In genomic region chr19:34193439-34193838, GRCh38 we compare ENCODE assay signal across 31 cellular contexts. TPM values are rescaled to one million over a fixed set of nuclear protein-coding genes. Genes with fewer than 3 reads are reported as not detected.
DNase-seq lines count a peak whose midpoint lies in the region; ATAC-seq and TF ChIP-seq lines count a peak whose summit lies in the region.
"Had no signal": no experiment of that assay in that cellular context is flagged by ENCODE, and none has a peak within 500 bp of the region (broad histone marks: within the 10 kb centered on the region; RNA-seq: fewer than 3 reads in every experiment).

No MANE protein-coding gene starts in this region.

- POLR2A ChIA-PET in activated CD8-positive, alpha-beta T cell treated with anti-CD3 and anti-CD28 coated beads for 36 hours (lab: Charles Lee): interaction anchor here (1.0 kb wide), 1 partner anchor 33 kb away, joined by 3 read pairs; no protein-coding TSS in a partner anchor
- POLR2A ChIA-PET in activated CD8-positive, alpha-beta T cell treated with anti-CD3 and anti-CD28 coated beads, Interleukin-2, amount 10 ng/mL, durations not matched to agents 7 days and 5 days (lab: Charles Lee): no interaction called here
- POLR2A ChIA-PET in HEK293 (lab: Yijun Ruan, JAX): no interaction called here
- POLR2A ChIA-PET in WTC11 (lab: Charles Lee): no interaction called here
- POLR2A ChIA-PET in activated CD4-positive, alpha-beta T cell treated with anti-CD3 and anti-CD28 coated beads, Interleukin-2, amount 10 ng/mL, durations not matched to agents 7 days and 5 days (lab: Charles Lee): no interaction called here

- intact Hi-C loops in activated CD8-positive, alpha-beta T cell treated with anti-CD3 and anti-CD28 coated beads for 36 hours (cut with micrococcal nuclease): no loop called here

- H3K23ac ChIP-seq in trophoblast cell (ENCODE audit: low read length) (no peak overlapping the region), mesendoderm (ENCODE audit: low read length) (no peak overlapping the region)

- no peak overlapping the region for H2BK15ac ChIP-seq in mesendoderm (replicated peaks; ENCODE audit: low read depth)

- peak overlapping the region; percentile 86 for H3K4ac ChIP-seq in trophoblast cell (ENCODE audit: low read depth, low read length)
- H3K4ac ChIP-seq in mesendoderm (ENCODE audit: low read depth, low read length): no peak overlapping the region

- H3K27me3 Mint-ChIP-seq in activated CD8-positive, alpha-beta T cell treated with anti-CD3 and anti-CD28 coated beads for 36 hours: no peaks in the 10 kb centered on the region
- no peaks in the 10 kb centered on the region for H3K27me3 Mint-ChIP-seq in activated CD8-positive, alpha-beta T cell treated with anti-CD3 and anti-CD28 coated beads, Interleukin-2, amount 10 ng/mL, durations not matched to agents 7 days and 5 days (ENCODE audit: low read depth)
- H3K27me3 Mint-ChIP-seq in WTC11 (ENCODE audit: low read depth): no peaks in the 10 kb centered on the region
- H3K27me3 Mint-ChIP-seq in activated CD4-positive, alpha-beta T cell treated with anti-CD3 and anti-CD28 coated beads, Interleukin-2, amount 10 ng/mL, durations not matched to agents 7 days and 5 days: no peaks in the 10 kb centered on the region
- H3K27me3 Mint-ChIP-seq: activated CD4-positive, alpha-beta T cell treated with anti-CD3 and anti-CD28 coated beads, Interleukin-2, amount 10 ng/mL, durations not matched to agents 24 days and 14 days had no signal

- H2BK12ac ChIP-seq in trophoblast cell (ENCODE audit: low read length): no peak overlapping the region

- no peak for TF ChIP-seq CTCF in activated CD8-positive, alpha-beta T cell treated with anti-CD3 and anti-CD28 coated beads for 36 hours (IDR thresholded peaks at IDR 0.05)
- TF ChIP-seq CTCF in HEK293 (tag by site-specific recombination; IDR thresholded peaks at IDR 0.05): no peak
- no peak for TF ChIP-seq CTCF in WTC11 (IDR thresholded peaks at IDR 0.05)

- CTCF ChIA-PET in activated CD8-positive, alpha-beta T cell treated with anti-CD3 and anti-CD28 coated beads for 36 hours (lab: Charles Lee): interaction anchor here (1.4 kb wide), 1 partner anchor 152 kb away, joined by 3 read pairs; no protein-coding TSS in a partner anchor
- CTCF ChIA-PET in activated CD8-positive, alpha-beta T cell treated with anti-CD3 and anti-CD28 coated beads, Interleukin-2, amount 10 ng/mL, durations not matched to agents 7 days and 5 days (lab: Charles Lee): interaction anchor here (2.5 kb wide), 1 partner anchor 27 kb away, joined by 7 read pairs; no protein-coding TSS in a partner anchor
- CTCF ChIA-PET in HEK293 (lab: Yijun Ruan, JAX) (interaction anchor here (0.7 to 2.7 kb wide), 5 partner anchors 8 to 52 kb away, joined by 3 to 12 read pairs (median 6); no protein-coding TSS in a partner anchor), WTC11 (lab: Charles Lee) (no interaction called here)
- CTCF ChIA-PET in activated CD4-positive, alpha-beta T cell treated with anti-CD3 and anti-CD28 coated beads, Interleukin-2, amount 10 ng/mL, durations not matched to agents 7 days and 5 days (lab: Charles Lee): interaction anchor here (0.6 to 1.3 kb wide), 2 partner anchors 74 to 85 kb away, joined by 3 to 4 read pairs; no protein-coding TSS in a partner anchor

- no peak overlapping the region for H3K9ac ChIP-seq in trophoblast cell (ENCODE audit: low read length)
- no peak overlapping the region for H3K9ac ChIP-seq in mesendoderm (ENCODE audit: low read length)

- H2BK5ac ChIP-seq in trophoblast cell (ENCODE audit: low read depth, low read length, poor library complexity) (no peak overlapping the region), mesendoderm (ENCODE audit: low read length) (no peak overlapping the region)

- H2AK5ac ChIP-seq in trophoblast cell (ENCODE audit: low read length) (no peak overlapping the region), mesendoderm (ENCODE audit: low read length) (no peak overlapping the region)

- H3K9me3 ChIP-seq in HEK293 (ENCODE audit: control insufficient read depth, insufficient read depth, low read depth, low read length) (no peaks in the 10 kb centered on the region), trophoblast cell (ENCODE audit: insufficient read depth, low read depth, low read length) (no peaks in the 10 kb centered on the region)
- H3K9me3 ChIP-seq: BE2C, mucosa of descending colon, Peyer's patch, thoracic aorta had no signal

- ATAC-seq in activated CD8-positive, alpha-beta T cell treated with anti-CD3 and anti-CD28 coated beads for 36 hours: no peak
- no peak for ATAC-seq in activated CD8-positive, alpha-beta T cell treated with anti-CD3 and anti-CD28 coated beads, Interleukin-2, amount 10 ng/mL, durations not matched to agents 7 days and 5 days
- ATAC-seq in WTC11: no peak
- ATAC-seq: HepG2, mucosa of descending colon had no signal

- H3K79me2 ChIP-seq in trophoblast cell (ENCODE audit: control insufficient read depth, insufficient read depth, low read length, poor library complexity) (peaks cover 7% of the 10 kb centered on the region), mesendoderm (ENCODE audit: control insufficient read depth, insufficient read depth, low read length) (peaks cover 39% of the 10 kb centered on the region)

- no peaks in the 10 kb centered on the region for H3K9me3 Mint-ChIP-seq in activated CD8-positive, alpha-beta T cell treated with anti-CD3 and anti-CD28 coated beads for 36 hours
- no peaks in the 10 kb centered on the region for H3K9me3 Mint-ChIP-seq in activated CD8-positive, alpha-beta T cell treated with anti-CD3 and anti-CD28 coated beads, Interleukin-2, amount 10 ng/mL, durations not matched to agents 7 days and 5 days (ENCODE audit: insufficient read depth)
- 0 out of 2 replicates have a peak, but pooled peaks cover 4% of the 10 kb centered on the region for H3K9me3 Mint-ChIP-seq in WTC11
- no peaks in the 10 kb centered on the region for H3K9me3 Mint-ChIP-seq in activated CD4-positive, alpha-beta T cell treated with anti-CD3 and anti-CD28 coated beads, Interleukin-2, amount 10 ng/mL, durations not matched to agents 7 days and 5 days
- H3K9me3 Mint-ChIP-seq: activated CD4-positive, alpha-beta T cell treated with anti-CD3 and anti-CD28 coated beads, Interleukin-2, amount 10 ng/mL, durations not matched to agents 24 days and 14 days had no signal

- H3K27ac ChIP-seq in HEK293 (ENCODE audit: extremely low read depth, low read depth, low read length): 0 out of 2 replicates have a peak overlapping the region, but pooled peaks have one; percentile 5
- no peak overlapping the region for H3K27ac ChIP-seq in trophoblast cell (ENCODE audit: low read depth, low read length)
- no peak overlapping the region for H3K27ac ChIP-seq in mesendoderm (ENCODE audit: low read depth, low read length)
- H3K27ac ChIP-seq: HL-60, Peyer's patch, skin epidermis, thoracic aorta had no signal

- H4K8ac ChIP-seq in trophoblast cell (ENCODE audit: low read depth, low read length) (no peak overlapping the region), mesendoderm (ENCODE audit: low read depth, low read length) (no peak overlapping the region)

- H3K14ac ChIP-seq in trophoblast cell (ENCODE audit: low read length): no peak overlapping the region

- H3K79me1 ChIP-seq in trophoblast cell (ENCODE audit: low read length) (no peaks in the 10 kb centered on the region), mesendoderm (ENCODE audit: low read length) (peaks cover 8% of the 10 kb centered on the region)

- H3K56ac ChIP-seq in mesendoderm (ENCODE audit: low read length): no peak overlapping the region

- WGBS in trophoblast cell (ENCODE audit: extremely low coverage, insufficient coverage, insufficient read length): no CpG with 5 or more reads among the region's 2 CpGs
- no CpG with 5 or more reads among the region's 2 CpGs for WGBS in mesendoderm (ENCODE audit: extremely low coverage, insufficient coverage, low lambda C conversion rate)

- no peak overlapping the region for H3K4me2 ChIP-seq in trophoblast cell (ENCODE audit: low read length)
- H3K4me2 ChIP-seq in mesendoderm (ENCODE audit: low read length): no peak overlapping the region

- no peak overlapping the region for H3K18ac ChIP-seq in trophoblast cell (ENCODE audit: low read length)
- no peak overlapping the region for H3K18ac ChIP-seq in mesendoderm (ENCODE audit: low read length)

- no peak overlapping the region for H3K4me3 ChIP-seq in HEK293 (ENCODE audit: low read depth, low read length)
- H3K4me3 ChIP-seq in trophoblast cell (ENCODE audit: low read depth, low read length): no peak overlapping the region
- H3K4me3 ChIP-seq in mesendoderm (ENCODE audit: low read length): no peak overlapping the region
- H3K4me3 ChIP-seq: mucosa of descending colon, Peyer's patch, skin epidermis, thoracic aorta had no signal

- peak overlapping the region; percentile 36 for H3K27ac Mint-ChIP-seq in activated CD8-positive, alpha-beta T cell treated with anti-CD3 and anti-CD28 coated beads for 36 hours
- no peak overlapping the region for H3K27ac Mint-ChIP-seq in activated CD8-positive, alpha-beta T cell treated with anti-CD3 and anti-CD28 coated beads, Interleukin-2, amount 10 ng/mL, durations not matched to agents 7 days and 5 days
- H3K27ac Mint-ChIP-seq in WTC11: 0 out of 2 replicates have a peak overlapping the region, but pooled peaks have one; percentile 19
- no peak overlapping the region for H3K27ac Mint-ChIP-seq in activated CD4-positive, alpha-beta T cell treated with anti-CD3 and anti-CD28 coated beads, Interleukin-2, amount 10 ng/mL, durations not matched to agents 7 days and 5 days
- H3K27ac Mint-ChIP-seq: activated CD4-positive, alpha-beta T cell treated with anti-CD3 and anti-CD28 coated beads, Interleukin-2, amount 10 ng/mL, durations not matched to agents 24 days and 14 days had no signal

- H3K36me3 ChIP-seq in HEK293 (ENCODE audit: control insufficient read depth in 2 of 2, insufficient read depth in 1 of 2, low read length in 2 of 2) (peaks cover 51 to 78% of the 10 kb centered on the region in 2 experiments), trophoblast cell (ENCODE audit: control insufficient read depth in 1 of 2, insufficient read depth in 2 of 2, low read length in 2 of 2) (peaks cover 21 to 22% of the 10 kb centered on the region in 2 experiments), mesendoderm (ENCODE audit: control insufficient read depth, insufficient read depth, low read length) (peaks cover 4% of the 10 kb centered on the region)

- H2AFZ ChIP-seq in trophoblast cell (ENCODE audit: insufficient read depth, low read length, poor library complexity): no peak overlapping the region

- no peak for DNase-seq in activated CD8-positive, alpha-beta T cell treated with anti-CD3 and anti-CD28 coated beads for 36 hours
- DNase-seq in activated CD8-positive, alpha-beta T cell treated with anti-CD3 and anti-CD28 coated beads, Interleukin-2, amount 10 ng/mL, durations not matched to agents 7 days and 5 days: no peak
- DNase-seq in WTC11 (ENCODE audit: low spot score): no peak
- no peak for DNase-seq in trophoblast cell
- DNase-seq in SW480 (ENCODE audit: low spot score): no peak
- no peak for DNase-seq in activated CD4-positive, alpha-beta T cell treated with anti-CD3 and anti-CD28 coated beads, Interleukin-2, amount 10 ng/mL, durations not matched to agents 7 days and 5 days
- no peak for DNase-seq in mesendoderm
- DNase-seq: 8988T; activated CD4-positive, alpha-beta T cell treated with anti-CD3 and anti-CD28 coated beads, Interleukin-2, amount 10 ng/mL, durations not matched to agents 24 days and 14 days; activated CD8-positive, alpha-beta memory T cell treated with anti-CD3 and anti-CD28 coated beads, Interleukin-2, amount 50 U/mL, for 48 hours; activated naive CD4-positive, alpha-beta T cell; aorta; BE2C; caudate nucleus; EL; foreskin fibroblast; hippocampal formation; mucosa of descending colon; NCI-H1092 treated with DMSO at 0.1 percent for 48 hours; NCI-H2029 treated with DMSO at 0.1 percent for 48 hours; NCI-H446; NK-92 treated with Interleukin-12 subunit alpha and Interleukin-12 subunit beta, amount 100 ng/mL, for 24 hours; nucleus accumbens; Peyer's patch; stimulated activated CD4-positive, alpha-beta T cell treated with anti-CD3 and anti-CD28 coated beads, Interleukin-1b, Interleukin-23, amount 100 ng/mL, for 48 hours; stimulated activated naive CD4-positive, alpha-beta T cell had no signal

- peaks cover 40% of the 10 kb centered on the region for H3K4me1 Mint-ChIP-seq in activated CD8-positive, alpha-beta T cell treated with anti-CD3 and anti-CD28 coated beads for 36 hours (ENCODE audit: low read depth)
- H3K4me1 Mint-ChIP-seq in activated CD8-positive, alpha-beta T cell treated with anti-CD3 and anti-CD28 coated beads, Interleukin-2, amount 10 ng/mL, durations not matched to agents 7 days and 5 days (ENCODE audit: low read depth): peaks cover 17% of the 10 kb centered on the region
- peaks cover 29% of the 10 kb centered on the region for H3K4me1 Mint-ChIP-seq in WTC11
- H3K4me1 Mint-ChIP-seq in activated CD4-positive, alpha-beta T cell treated with anti-CD3 and anti-CD28 coated beads, Interleukin-2, amount 10 ng/mL, durations not matched to agents 7 days and 5 days: peaks cover 26% of the 10 kb centered on the region

- H2BK120ac ChIP-seq in trophoblast cell (ENCODE audit: insufficient read depth, low read length, poor library complexity) (no peak overlapping the region), mesendoderm (ENCODE audit: low read depth, low read length) (no peak overlapping the region)

- no peak overlapping the region for H4K91ac ChIP-seq in trophoblast cell (ENCODE audit: low read depth, low read length)

- H4K12ac ChIP-seq in trophoblast cell (ENCODE audit: low read depth, low read length): peak overlapping the region; percentile 30

- no peak overlapping the region for H3K4me3 Mint-ChIP-seq in activated CD8-positive, alpha-beta T cell treated with anti-CD3 and anti-CD28 coated beads for 36 hours
- H3K4me3 Mint-ChIP-seq in activated CD8-positive, alpha-beta T cell treated with anti-CD3 and anti-CD28 coated beads, Interleukin-2, amount 10 ng/mL, durations not matched to agents 7 days and 5 days: no peak overlapping the region
- no peak overlapping the region for H3K4me3 Mint-ChIP-seq in WTC11
- no peak overlapping the region for H3K4me3 Mint-ChIP-seq in activated CD4-positive, alpha-beta T cell treated with anti-CD3 and anti-CD28 coated beads, Interleukin-2, amount 10 ng/mL, durations not matched to agents 7 days and 5 days
- H3K4me3 Mint-ChIP-seq: activated CD4-positive, alpha-beta T cell treated with anti-CD3 and anti-CD28 coated beads, Interleukin-2, amount 10 ng/mL, durations not matched to agents 24 days and 14 days had no signal

- H3K36me3 Mint-ChIP-seq in activated CD8-positive, alpha-beta T cell treated with anti-CD3 and anti-CD28 coated beads for 36 hours (ENCODE audit: low read depth): peaks cover 14% of the 10 kb centered on the region
- peaks cover 27% of the 10 kb centered on the region for H3K36me3 Mint-ChIP-seq in activated CD8-positive, alpha-beta T cell treated with anti-CD3 and anti-CD28 coated beads, Interleukin-2, amount 10 ng/mL, durations not matched to agents 7 days and 5 days (ENCODE audit: low read depth)
- peaks cover 37% of the 10 kb centered on the region for H3K36me3 Mint-ChIP-seq in WTC11
- peaks cover 20% of the 10 kb centered on the region for H3K36me3 Mint-ChIP-seq in activated CD4-positive, alpha-beta T cell treated with anti-CD3 and anti-CD28 coated beads, Interleukin-2, amount 10 ng/mL, durations not matched to agents 7 days and 5 days (ENCODE audit: low read depth)

- no peak overlapping the region for H4K5ac ChIP-seq in mesendoderm (ENCODE audit: low read length)

- H3K27me3 ChIP-seq in trophoblast cell (ENCODE audit: insufficient read depth, low read length) (no peaks in the 10 kb centered on the region), mesendoderm (ENCODE audit: insufficient read depth, low read length, poor library complexity) (no peaks in the 10 kb centered on the region)
- H3K27me3 ChIP-seq: BE2C, Peyer's patch had no signal

- peaks cover 42% of the 10 kb centered on the region for H3K4me1 ChIP-seq in HEK293 (ENCODE audit: control insufficient read depth, insufficient read depth, low read length)
- no peaks in the 10 kb centered on the region for H3K4me1 ChIP-seq in trophoblast cell (ENCODE audit: control insufficient read depth in 1 of 2, insufficient read depth in 2 of 2, low read length in 2 of 2)
- no peaks in the 10 kb centered on the region for H3K4me1 ChIP-seq in mesendoderm (ENCODE audit: control insufficient read depth, low read depth, low read length)
- H3K4me1 ChIP-seq: Peyer's patch had no signal

RNA-seq across cellular contexts. Expression of gene LSM14A, which starts 21.1 kb away (rescaled TPM):
- total RNA-seq in activated CD8-positive, alpha-beta T cell treated with anti-CD3 and anti-CD28 coated beads for 36 hours: 10 to 100 TPM; 98.6 to 99.3 TPM
- total RNA-seq in activated CD8-positive, alpha-beta T cell treated with anti-CD3 and anti-CD28 coated beads, Interleukin-2, amount 10 ng/mL, durations not matched to agents 7 days and 5 days: 100 to 1,000 TPM; 133 to 139 TPM
- total RNA-seq in WTC11 (2021): 161 to 178 TPM (median 173 TPM) in 3 replicates
- 122 and 128 TPM in 2 replicates for polyA plus RNA-seq in trophoblast cell (2013)
- 100 to 1,000 TPM; 141 to 146 TPM for total RNA-seq in activated CD4-positive, alpha-beta T cell treated with anti-CD3 and anti-CD28 coated beads, Interleukin-2, amount 10 ng/mL, durations not matched to agents 7 days and 5 days
- polyA plus RNA-seq in mesendoderm (2013, experiment 1 of 2): 150 TPM
- 147 TPM for polyA plus RNA-seq in mesendoderm (2013, experiment 2 of 2)

Comparison
In these comparisons a context has a peak if more than half of its experiments do, and no peak if none do; other contexts are left out.
1. H3K27ac Mint-ChIP-seq: peak in activated CD8-positive, alpha-beta T cell treated with anti-CD3 and anti-CD28 coated beads for 36 hours (single experiment) and WTC11 (single experiment); none in activated CD8-positive, alpha-beta T cell treated with anti-CD3 and anti-CD28 coated beads, Interleukin-2, amount 10 ng/mL, durations not matched to agents 7 days and 5 days (single experiment) and activated CD4-positive, alpha-beta T cell treated with anti-CD3 and anti-CD28 coated beads, Interleukin-2, amount 10 ng/mL, durations not matched to agents 7 days and 5 days (single experiment).